ENCODE assay signal across 8 cellular contexts in the genomic region with DNA sequence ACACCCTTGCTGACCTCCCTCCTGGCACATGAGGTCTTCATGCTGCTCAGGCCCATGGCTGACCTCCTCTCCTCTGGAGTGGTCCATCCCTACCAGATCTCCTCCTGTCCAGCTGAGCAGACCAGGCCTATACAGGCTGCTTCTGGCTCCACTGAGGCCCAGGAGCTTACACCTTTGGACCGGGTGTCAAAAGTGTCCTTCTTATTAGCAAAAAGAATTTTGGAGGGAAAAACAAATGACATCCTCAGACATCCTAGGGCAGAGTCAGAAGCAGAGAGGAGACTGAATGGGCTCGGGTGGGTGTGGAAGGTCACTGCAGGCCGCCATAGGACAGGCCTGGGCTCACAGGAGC. TPM values are rescaled to one million over a fixed set of nuclear protein-coding genes. Genes with fewer than 3 reads are reported as not detected.
DNase-seq lines count a peak whose midpoint lies in the region; ATAC-seq and TF ChIP-seq lines count a peak whose summit lies in the region.

No MANE protein-coding gene starts in this region.

- peak overlapping the region; percentile 85 to 96 (median 92) for H3K27ac Mint-ChIP-seq in brain

- TF ChIP-seq POLR2A in heart left ventricle (IDR thresholded peaks at IDR 0.05): no peak

- H3K9me3 ChIP-seq in heart left ventricle (no peaks in the 10 kb centered on the region), muscle layer of duodenum (ENCODE audit: control insufficient read depth in 1 of 2, low read length in 2 of 2) (no peaks in the 10 kb centered on the region), upper lobe of right lung (no peaks in the 10 kb centered on the region), aorta (ENCODE audit: control insufficient read depth, low read length) (no peaks in the 10 kb centered on the region)

- intact Hi-C loops in heart left ventricle (cut with DNase I): loop anchor here in 9 of 10 donors (1.0 to 5.0 kb wide), 10 partner anchors 17 to 269 kb away; a partner anchor contains a TSS
- intact Hi-C loops in cardiac septum (cut with DNase I): loop anchor here (1.0 to 2.0 kb wide), 2 partner anchors 38 to 95 kb away; a partner anchor contains a TSS
- intact Hi-C loops in upper lobe of right lung (cut with DNase I): loop anchor here (10.0 kb wide), 1 partner anchor 87 kb away; no protein-coding TSS in a partner anchor
- intact Hi-C loops in posterior vena cava (cut with DNase I): loop anchor here in 1 of 2 donors (2.0 kb wide), 1 partner anchor 87 kb away; no protein-coding TSS in a partner anchor
- intact Hi-C loops in aorta (cut with DNase I): loop anchor here (2.0 to 5.0 kb wide), 4 partner anchors 37 to 95 kb away; a partner anchor contains a TSS

- 34 to 52% (median 41%) methylated on average over 3 of the region's 3 CpGs for WGBS in heart left ventricle, 4 donors
- 83 to 84% methylated on average over 3 of the region's 3 CpGs for WGBS in aorta, 2 donors

- TF ChIP-seq CTCF in heart left ventricle (IDR thresholded peaks at IDR 0.05): no peak
- TF ChIP-seq CTCF in brain (conservative IDR thresholded peaks at IDR 0.05): no peak
- no peak for TF ChIP-seq CTCF in upper lobe of right lung (IDR thresholded peaks at IDR 0.05)

- H3K4me3 Mint-ChIP-seq in brain: peak overlapping the region; percentile 25 to 83 (median 74)

- H3K4me3 ChIP-seq in heart left ventricle (peak overlapping the region in 5 of 12 donors; percentile 55 to 61 (median 58)), muscle layer of duodenum (ENCODE audit: low read depth in 1 of 2, low read length in 2 of 2) (peak overlapping the region in 1 of 2 donors; percentile 66), upper lobe of right lung (no peak overlapping the region), aorta (ENCODE audit: low read length in 2 of 2) (no peak overlapping the region)

- H3K27ac ChIP-seq in heart left ventricle (peak overlapping the region; percentile 92 to 99 (median 96)), muscle layer of duodenum (ENCODE audit: low read length) (peak overlapping the region; percentile 88), upper lobe of right lung (peak overlapping the region; percentile 88), aorta (ENCODE audit: low read depth in 1 of 2, low read length in 2 of 2) (peak overlapping the region in 1 of 2 donors; percentile 20)

- ATAC-seq in heart left ventricle: no peak
- ATAC-seq in upper lobe of right lung: no peak
- ATAC-seq in GM21423 (IDR thresholded peaks at IDR 0.05; ENCODE audit: unreplicated experiment): no peak
- no peak for ATAC-seq in aorta (ENCODE audit: low FRiP score)

- H3K27me3 ChIP-seq in heart left ventricle: no peaks in the 10 kb centered on the region
- no peaks in the 10 kb centered on the region for H3K27me3 ChIP-seq in muscle layer of duodenum (ENCODE audit: low read depth, low read length)
- no peaks in the 10 kb centered on the region for H3K27me3 ChIP-seq in upper lobe of right lung
- H3K27me3 ChIP-seq in aorta (ENCODE audit: control insufficient read depth in 1 of 2, insufficient read depth in 2 of 2, low read length in 1 of 2): no peaks in the 10 kb centered on the region

- peaks cover 0 to 35% (median 19%) of the 10 kb centered on the region in 12 donors for H3K4me1 ChIP-seq in heart left ventricle
- peaks cover 0 to 12% of the 10 kb centered on the region in 2 donors for H3K4me1 ChIP-seq in muscle layer of duodenum (ENCODE audit: control insufficient read depth in 1 of 2, insufficient read depth in 2 of 2, low read length in 2 of 2)
- peaks cover 19% of the 10 kb centered on the region for H3K4me1 ChIP-seq in upper lobe of right lung
- no peaks in the 10 kb centered on the region for H3K4me1 ChIP-seq in aorta (ENCODE audit: control insufficient read depth in 1 of 2, insufficient read depth in 2 of 2, low read length in 2 of 2)

- peaks cover 48% of the 10 kb centered on the region for H3K4me1 Mint-ChIP-seq in brain

- no peaks in the 10 kb centered on the region for H3K27me3 Mint-ChIP-seq in brain

- no peaks in the 10 kb centered on the region for H3K36me3 Mint-ChIP-seq in brain

- H3K36me3 ChIP-seq in heart left ventricle (no peaks in the 10 kb centered on the region), muscle layer of duodenum (ENCODE audit: control insufficient read depth in 1 of 2, insufficient read depth in 2 of 2, low read length in 2 of 2) (no peaks in the 10 kb centered on the region), upper lobe of right lung (no peaks in the 10 kb centered on the region), aorta (ENCODE audit: control insufficient read depth in 1 of 2, insufficient read depth in 2 of 2, low read length in 1 of 2) (no peaks in the 10 kb centered on the region)

- no peaks in the 10 kb centered on the region for H3K9me3 Mint-ChIP-seq in brain

- DNase-seq in heart left ventricle (no peak), cardiac septum (ENCODE audit: low spot score) (no peak), upper lobe of right lung (no peak), posterior vena cava (ENCODE audit: low spot score) (no peak), aorta (no peak)

RNA-seq across cellular contexts. Expression of a gene that starts 38.1 kb away (rescaled TPM):
- total RNA-seq in heart left ventricle: 100 to 1,000 TPM in 1 of 9 donors, 10 to 100 TPM in 8; 22.3 to 119 (median 53.4) TPM
- 10 to 100 TPM; 62.3 to 92.1 TPM for polyA plus RNA-seq in heart left ventricle
- total RNA-seq in cardiac septum: 94.1 TPM
- polyA plus RNA-seq in brain (ENCODE audit: insufficient read depth, low read depth, low replicate concordance): 21.7 TPM
- total RNA-seq in upper lobe of right lung: 360 TPM
- total RNA-seq in posterior vena cava: 100 to 1,000 TPM; 206 to 227 TPM
- 100 to 1,000 TPM; 320 to 355 TPM for total RNA-seq in aorta
- 100 to 1,000 TPM in 1 of 2 donors, 10 to 100 TPM in 1; 18.2 to 222 TPM for polyA plus RNA-seq in aorta
